In the genomic region with DNA sequence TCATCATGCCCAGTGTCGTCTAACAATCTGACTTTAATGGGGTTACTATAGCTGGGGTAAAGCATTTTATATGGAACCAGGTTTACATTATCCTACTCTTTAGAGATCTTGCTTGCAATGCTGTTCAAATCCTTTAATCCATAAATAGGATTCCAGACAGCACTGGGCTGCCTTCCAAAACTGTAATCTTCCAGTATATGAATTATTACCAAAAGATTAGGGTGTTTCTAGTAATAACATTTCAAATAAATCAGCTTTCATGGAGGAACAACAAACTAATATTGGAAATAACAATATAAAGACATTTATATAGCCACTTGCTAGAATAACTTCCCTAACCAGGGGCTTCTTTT, we compare ENCODE assay signal across 15 cellular contexts.
DNase-seq lines count a peak whose midpoint lies in the region; ATAC-seq and TF ChIP-seq lines count a peak whose summit lies in the region.
"Had no signal": no experiment of that assay in that cellular context is flagged by ENCODE, and none has a peak within 500 bp of the region (broad histone marks: within the 10 kb centered on the region; RNA-seq: fewer than 3 reads in every experiment).

No MANE protein-coding gene starts in this region.

- no peak for TF ChIP-seq EP300 in SK-N-SH (IDR thresholded peaks at IDR 0.05; ENCODE audit: borderline replicate concordance in 1 of 2, low read depth in 1 of 2, low read length in 1 of 2)
- no peak for TF ChIP-seq EP300 in transverse colon (IDR thresholded peaks at IDR 0.05; ENCODE audit: low read depth)

- H2AFZ ChIP-seq in SK-N-SH (ENCODE audit: low read depth) = no peak overlapping the region
- H2AFZ ChIP-seq: GM23338 had no signal

- no peaks in the 10 kb centered on the region for H3K9me2 ChIP-seq in SK-N-SH

- no peaks in the 10 kb centered on the region for H3K9me3 Mint-ChIP-seq in nephron
- H3K9me3 Mint-ChIP-seq: CD8-positive, alpha-beta memory T cell; GM23338 had no signal

- CTCF ChIA-PET in SK-N-SH (lab: Yijun Ruan, JAX) = interaction anchor here (0.8 to 1.3 kb wide), 3 partner anchors 13 to 239 kb away, joined by 3 read pairs; no protein-coding TSS in a partner anchor

- H3K4me1 ChIP-seq in SK-N-SH (ENCODE audit: control insufficient read depth in 1 of 2, insufficient read depth in 2 of 2, low read depth in 1 of 2, low read length in 1 of 2) (peaks cover 0 to 15% of the 10 kb centered on the region in 2 experiments; a peak in 2 of 4 replicates), transverse colon (no peaks in the 10 kb centered on the region)
- H3K4me1 ChIP-seq: BLaER1, Caco-2 had no signal

- H3K9ac ChIP-seq in SK-N-SH = no peak overlapping the region
- H3K9ac ChIP-seq: BLaER1 had no signal

- no peaks in the 10 kb centered on the region for H4K20me1 ChIP-seq in SK-N-SH (ENCODE audit: insufficient read depth)
- H4K20me1 ChIP-seq: BLaER1 had no signal

- H3K4me3 ChIP-seq in SK-N-SH (ENCODE audit: low read depth in 2 of 2, low read length in 1 of 2) (no peak overlapping the region), transverse colon (no peak overlapping the region)
- H3K4me3 ChIP-seq: BLaER1, GM23338 had no signal

- DNase-seq in SK-N-SH (no peak), amniotic epithelial cell (ENCODE audit: low read depth) (peak; percentile 46), HuH-7 (ENCODE audit: low spot score) (no peak), transverse colon (no peak)
- DNase-seq: 8988T; AML-193; Caco-2; CD8-positive, alpha-beta memory T cell; DMS53; H7 had no signal

- TF ChIP-seq CTCF in SK-N-SH (IDR thresholded peaks at IDR 0.05) (no peak), nephron (IDR thresholded peaks at IDR 0.05; ENCODE audit: unreplicated experiment in 3 of 3) (no peak), transverse colon (IDR thresholded peaks at IDR 0.05) (no peak)

- H3K27me3 Mint-ChIP-seq in nephron (ENCODE audit: low read depth) = peaks cover 35% of the 10 kb centered on the region

- peaks cover 37% of the 10 kb centered on the region for H3K4me1 Mint-ChIP-seq in nephron
- H3K4me1 Mint-ChIP-seq: CD8-positive, alpha-beta memory T cell had no signal

- no peak overlapping the region for H3K4me3 Mint-ChIP-seq in nephron
- H3K4me3 Mint-ChIP-seq: CD8-positive, alpha-beta memory T cell; GM23338 had no signal

- TF ChIP-seq RAD21 in SK-N-SH (IDR thresholded peaks at IDR 0.05; ENCODE audit: low read length) = no peak

- H3K9me3 ChIP-seq in SK-N-SH (no peaks in the 10 kb centered on the region), transverse colon (no peaks in the 10 kb centered on the region)
- H3K9me3 ChIP-seq: BLaER1, Caco-2 had no signal

- intact Hi-C loops in transverse colon (cut with DNase I; ENCODE audit: low total_unique reads) = no loop called here

- POLR2A ChIA-PET in SK-N-SH (lab: Yijun Ruan, JAX) = no interaction called here

- no peaks in the 10 kb centered on the region for H3K79me2 ChIP-seq in SK-N-SH (ENCODE audit: insufficient read depth)

- ATAC-seq in SK-N-SH treated with all-trans-retinoic acid at 6 μM for 48 hours = peak; percentile 70
- no peak for ATAC-seq in GM19452 (IDR thresholded peaks at IDR 0.05; ENCODE audit: unreplicated experiment)
- ATAC-seq: GM23338 had no signal

- H3K36me3 ChIP-seq in SK-N-SH (replicated peaks in 1 of 2; ENCODE audit: control insufficient read depth in 1 of 2, insufficient read depth in 2 of 2, low read length in 1 of 2) (no peaks in the 10 kb centered on the region), transverse colon (no peaks in the 10 kb centered on the region)
- H3K36me3 ChIP-seq: BLaER1 had no signal

- H3K27ac Mint-ChIP-seq in nephron = peak overlapping the region; percentile 4 to 52 (median 46)
- H3K27ac Mint-ChIP-seq: CD8-positive, alpha-beta memory T cell; GM23338 had no signal

- H3K27me3 ChIP-seq in SK-N-SH (ENCODE audit: insufficient read depth) = no peaks in the 10 kb centered on the region
- H3K27me3 ChIP-seq in transverse colon = no peaks in the 10 kb centered on the region
- H3K27me3 ChIP-seq: BLaER1 had no signal

- no peak for TF ChIP-seq POLR2A in transverse colon (IDR thresholded peaks at IDR 0.05)

- in situ Hi-C loops in transverse colon (cut with MboI; ENCODE audit: low pct_ligation_motif_present in 1 of 4, low pct_unique_long_range_greater_than_20kb in 1 of 4, low sequenced_read_pairs in 3 of 4) = no loop called here

- H3F3A ChIP-seq in SK-N-SH (replicated peaks; ENCODE audit: insufficient read depth) = no peaks in the 10 kb centered on the region

- H3K27ac ChIP-seq in SK-N-SH (ENCODE audit: low read depth in 2 of 2, low read length in 1 of 2) (peak overlapping the region in 1 of 2 experiments; percentile 81; a peak in 2 of 4 replicates), transverse colon (no peak overlapping the region)
- H3K27ac ChIP-seq: BLaER1 had no signal

- WGBS in SK-N-SH (ENCODE audit: low lambda C conversion rate) = 8% methylated on average over 1 of the region's 1 CpG
- 46% methylated on average over 1 of the region's 1 CpG; no CpG with 5 or more reads in 1 of the 2 donors for WGBS in transverse colon (ENCODE audit: low coverage in 1 of 2), 2 donors

- no peak overlapping the region for H3K4me2 ChIP-seq in SK-N-SH
- H3K4me2 ChIP-seq: BLaER1, GM23338 had no signal

- H3K36me3 Mint-ChIP-seq in nephron (ENCODE audit: low read depth) = no peaks in the 10 kb centered on the region
- H3K36me3 Mint-ChIP-seq: CD8-positive, alpha-beta memory T cell had no signal

TF ChIP-seq in SK-N-SH treated with all-trans-retinoic acid at 6 μM for 48 hours, 23 proteins besides CTCF, POLR2A, EP300 and RAD21 (continues in another document):
- no peak for TF ChIP-seq ZNF8 (CRISPR knock-in tag; IDR thresholded peaks at IDR 0.05)
- no peak for TF ChIP-seq ZFP3 (CRISPR knock-in tag; IDR thresholded peaks at IDR 0.05)
- TF ChIP-seq ESRRG (CRISPR knock-in tag; IDR thresholded peaks at IDR 0.05) = no peak
- peak; percentile 46; the same call in 1 of the 2 replicates for TF ChIP-seq RARB (CRISPR knock-in tag; IDR thresholded peaks at IDR 0.05)
- no peak for TF ChIP-seq SNAI2 (CRISPR knock-in tag; IDR thresholded peaks at IDR 0.05)
- no peak for TF ChIP-seq ZNF70 (CRISPR knock-in tag; IDR thresholded peaks at IDR 0.05)
- TF ChIP-seq TCF4 (CRISPR knock-in tag; IDR thresholded peaks at IDR 0.05; ENCODE audit: borderline replicate concordance) = no peak
- TF ChIP-seq ZNF565 (CRISPR knock-in tag; conservative IDR thresholded peaks at IDR 0.05; ENCODE audit: low read depth) = no peak
- no peak for TF ChIP-seq GLIS3 (CRISPR knock-in tag; IDR thresholded peaks at IDR 0.05)
- no peak for TF ChIP-seq CREB5 (CRISPR knock-in tag; IDR thresholded peaks at IDR 0.05; ENCODE audit: low read depth)

TF ChIP-seq in SK-N-SH, 30 proteins besides CTCF, POLR2A, EP300 and RAD21:
- TF ChIP-seq RXRA (IDR thresholded peaks at IDR 0.05; ENCODE audit: borderline replicate concordance, low read depth) = no peak
- TF ChIP-seq FOXM1 (IDR thresholded peaks at IDR 0.05; ENCODE audit: low read depth) = no peak
- no peak for TF ChIP-seq RCOR1 (IDR thresholded peaks at IDR 0.05; ENCODE audit: low read length)
- no peak for TF ChIP-seq NFIC (IDR thresholded peaks at IDR 0.05; ENCODE audit: borderline replicate concordance)
- TF ChIP-seq YY1 (IDR thresholded peaks at IDR 0.05; ENCODE audit: low read depth) = no peak
